Comparison of ENCODE assay signal across 8 cellular contexts in the genomic region with DNA sequence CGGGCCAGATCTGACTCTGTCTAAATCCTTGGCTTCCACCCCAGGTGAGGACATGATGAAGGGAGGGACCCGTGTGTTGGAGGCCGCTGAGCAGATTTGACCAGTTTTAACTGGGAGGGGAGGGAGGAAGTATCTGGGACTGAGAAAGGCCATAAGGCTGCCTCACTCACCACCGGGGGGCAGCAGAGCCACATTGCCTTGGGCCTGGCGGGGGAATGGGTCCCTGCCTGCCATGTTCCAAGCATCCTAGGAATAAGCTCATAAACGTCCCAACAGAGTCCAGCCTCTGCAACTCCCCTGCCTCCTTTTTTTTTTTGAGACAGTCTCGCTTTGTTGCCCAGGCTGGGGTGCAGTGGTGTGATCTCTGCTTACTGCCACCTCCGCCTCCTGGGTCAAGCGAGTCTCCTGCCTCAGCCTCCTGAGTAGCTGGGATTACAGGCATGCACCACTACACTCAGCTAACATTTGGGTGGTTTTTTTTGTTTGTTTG. TPM values are rescaled to one million over a fixed set of nuclear protein-coding genes. Genes with fewer than 3 reads are reported as not detected.
DNase-seq lines count a peak whose midpoint lies in the region; ATAC-seq, FAIRE-seq and TF ChIP-seq lines count a peak whose summit lies in the region.

No MANE protein-coding gene starts in this region.

- POLR2A ChIA-PET in WTC11 (lab: Charles Lee), result interaction anchor here (0.6 to 1.0 kb wide), 5 partner anchors 9 to 271 kb away, joined by 3 to 5 read pairs (median 4); a partner anchor contains a TSS

- H3K4me1 Mint-ChIP-seq in WTC11, result peaks cover 18% of the 10 kb centered on the region

- H3K4me3 Mint-ChIP-seq in WTC11, result no peak overlapping the region

- H3K27me3 Mint-ChIP-seq in WTC11 (ENCODE audit: low read depth), result peaks cover 23% of the 10 kb centered on the region

- H3K36me3 Mint-ChIP-seq in WTC11, result no peaks in the 10 kb centered on the region

- H3K9me3 Mint-ChIP-seq in WTC11, result no peaks in the 10 kb centered on the region

- peak; percentile 63; the same call in 1 of the 2 replicates for TF ChIP-seq CTCF in WTC11 (IDR thresholded peaks at IDR 0.05)

- no peak for DNase-seq in GM18507 (ENCODE audit: extremely low spot score, insufficient read length, low read depth)
- DNase-seq in NCI-H2171 treated with DMSO at 0.1 percent for 48 hours (lab: John Stamatoyannopoulos, UW), result peak; percentile 61
- peak; percentile 95 for DNase-seq in WTC11 (ENCODE audit: low spot score)
- DNase-seq in T47D (ENCODE audit: low read depth in 1 of 2, low spot score in 1 of 2), result peak; percentile 73 to 81
- DNase-seq in iris pigment epithelial cell (ENCODE audit: low read depth), result peak; percentile 75
- DNase-seq in stimulated activated CD4-positive, alpha-beta T cell treated with anti-CD3 and anti-CD28 coated beads, Interleukin-1b, Interleukin-23, amount 100 ng/mL, for 24 hours (ENCODE audit: low read depth in 4 of 4, low spot score in 1 of 4), result peak; percentile 52 to 73 (median 66)

- ATAC-seq in WTC11 (peak; percentile 64), GM19328 (IDR thresholded peaks at IDR 0.05; ENCODE audit: unreplicated experiment) (no peak)

- FAIRE-seq in A204.1 (lab: Jason Lieb, UNC) (peak; percentile 56), GM18507 (lab: Jason Lieb, UNC) (peak; percentile 96)

- no peak overlapping the region for H3K27ac Mint-ChIP-seq in WTC11

- CTCF ChIA-PET in WTC11 (lab: Charles Lee), result interaction anchor here (0.6 to 2.0 kb wide), 72 partner anchors 9 to 306 kb away, joined by 3 to 43 read pairs (median 6); a partner anchor contains a TSS

- in situ Hi-C loops in T47D (cut with HindIII; ENCODE audit: low pct_unique_long_range_greater_than_20kb, low sequenced_read_pairs), result no loop called here

TF ChIP-seq in WTC11, 78 proteins besides CTCF, POLR2A, EP300 and RAD21:
- no peak for TF ChIP-seq ATF1 (CRISPR knock-in tag; IDR thresholded peaks at IDR 0.05)
- TF ChIP-seq, protein P1, sequence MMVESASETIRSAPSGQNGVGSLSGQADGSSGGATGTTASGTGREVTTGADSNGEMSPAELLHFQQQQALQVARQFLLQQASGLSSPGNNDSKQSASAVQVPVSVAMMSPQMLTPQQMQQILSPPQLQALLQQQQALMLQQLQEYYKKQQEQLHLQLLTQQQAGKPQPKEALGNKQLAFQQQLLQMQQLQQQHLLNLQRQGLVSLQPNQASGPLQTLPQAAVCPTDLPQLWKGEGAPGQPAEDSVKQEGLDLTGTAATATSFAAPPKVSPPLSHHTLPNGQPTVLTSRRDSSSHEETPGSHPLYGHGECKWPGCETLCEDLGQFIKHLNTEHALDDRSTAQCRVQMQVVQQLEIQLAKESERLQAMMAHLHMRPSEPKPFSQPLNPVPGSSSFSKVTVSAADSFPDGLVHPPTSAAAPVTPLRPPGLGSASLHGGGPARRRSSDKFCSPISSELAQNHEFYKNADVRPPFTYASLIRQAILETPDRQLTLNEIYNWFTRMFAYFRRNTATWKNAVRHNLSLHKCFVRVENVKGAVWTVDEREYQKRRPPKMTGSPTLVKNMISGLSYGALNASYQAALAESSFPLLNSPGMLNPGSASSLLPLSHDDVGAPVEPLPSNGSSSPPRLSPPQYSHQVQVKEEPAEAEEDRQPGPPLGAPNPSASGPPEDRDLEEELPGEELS (CRISPR knock-in tag; IDR thresholded peaks at IDR 0.05), result no peak
- TF ChIP-seq, protein P2, sequence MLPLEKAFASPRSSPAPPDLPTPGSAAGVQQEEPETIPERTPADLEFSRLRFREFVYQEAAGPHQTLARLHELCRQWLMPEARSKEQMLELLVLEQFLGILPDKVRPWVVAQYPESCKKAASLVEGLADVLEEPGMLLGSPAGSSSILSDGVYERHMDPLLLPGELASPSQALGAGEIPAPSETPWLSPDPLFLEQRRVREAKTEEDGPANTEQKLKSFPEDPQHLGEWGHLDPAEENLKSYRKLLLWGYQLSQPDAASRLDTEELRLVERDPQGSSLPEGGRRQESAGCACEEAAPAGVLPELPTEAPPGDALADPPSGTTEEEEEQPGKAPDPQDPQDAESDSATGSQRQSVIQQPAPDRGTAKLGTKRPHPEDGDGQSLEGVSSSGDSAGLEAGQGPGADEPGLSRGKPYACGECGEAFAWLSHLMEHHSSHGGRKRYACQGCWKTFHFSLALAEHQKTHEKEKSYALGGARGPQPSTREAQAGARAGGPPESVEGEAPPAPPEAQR (CRISPR knock-in tag; IDR thresholded peaks at IDR 0.05), result no peak
- TF ChIP-seq, protein P3, sequence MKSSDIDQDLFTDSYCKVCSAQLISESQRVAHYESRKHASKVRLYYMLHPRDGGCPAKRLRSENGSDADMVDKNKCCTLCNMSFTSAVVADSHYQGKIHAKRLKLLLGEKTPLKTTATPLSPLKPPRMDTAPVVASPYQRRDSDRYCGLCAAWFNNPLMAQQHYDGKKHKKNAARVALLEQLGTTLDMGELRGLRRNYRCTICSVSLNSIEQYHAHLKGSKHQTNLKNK (CRISPR knock-in tag; IDR thresholded peaks at IDR 0.05), result no peak
- TF ChIP-seq ZNF121 (CRISPR knock-in tag; IDR thresholded peaks at IDR 0.05), result no peak
- no peak for TF ChIP-seq TP53 (CRISPR knock-in tag; IDR thresholded peaks at IDR 0.05)
TF ChIP-seq in WTC11: peak in this region for 0.

RNA-seq across cellular contexts. Expression of a gene that starts 15.5 kb away (rescaled TPM):
- total RNA-seq in WTC11 (2021), result 10.8 to 11.5 TPM (median 11.2 TPM) in 3 replicates

RNA-seq across cellular contexts. Expression of a gene that starts 26.3 kb away (rescaled TPM):
- total RNA-seq in WTC11 (2021), result not detected in 3 replicates

RNA-seq across cellular contexts. Expression of a gene that starts 39.9 kb away (rescaled TPM):
- 51.9 to 56.9 TPM (median 53.8 TPM) in 3 replicates for total RNA-seq in WTC11 (2021)
